29 cellular contexts compared by ENCODE assay signal in genomic region chr21:34284613-34285160, GRCh38.
"Had no signal": no experiment of that assay in that cellular context is flagged by ENCODE, and none has a peak within 500 bp of the region (broad histone marks: within the 10 kb centered on the region; RNA-seq: fewer than 3 reads in every experiment).

No MANE protein-coding gene starts in this region.

- DNase-seq: activated CD4-positive, alpha-beta T cell treated with anti-CD3 and anti-CD28 coated beads for 36 hours; activated CD4-positive, alpha-beta T cell treated with anti-CD3 and anti-CD28 coated beads, Interleukin-2, amount 10 ng/mL, durations not matched to agents 7 days and 5 days; activated CD4-positive, alpha-beta T cell treated with anti-CD3 and anti-CD28 coated beads, Interleukin-2, amount 50 U/mL, for 48 hours; activated CD8-positive, alpha-beta T cell treated with anti-CD3 and anti-CD28 coated beads, Interleukin-2, amount 10 ng/mL, durations not matched to agents 7 days and 5 days; activated gamma-delta T cell; activated naive CD4-positive, alpha-beta T cell treated with Interleukin-2 at 50 U/mL for 16 hours; activated naive CD8-positive, alpha-beta T cell treated with anti-CD3 and anti-CD28 coated beads, Interleukin-2, amount 10 ng/mL, durations not matched to agents 7 days and 5 days; activated T-cell treated with anti-CD3 and anti-CD28 coated beads, Interleukin-2, amount 50 U/mL, for 24 hours; amygdala; body of pancreas; Kasumi-1; KG1; MG63; NCI-H1048; NCI-H1417; NCI-H1694; NCI-H1930; NCI-H2081 treated with DMSO at 0.1 percent for 48 hours; NCI-H345; NCI-H524 treated with DMSO at 0.1 percent for 48 hours; NCI-H82; NK-92 treated with Interleukin-12 subunit alpha and Interleukin-12 subunit beta, amount 100 ng/mL, for 24 hours; PC-3; Peyer's patch; RPMI8226; SHP77 treated with DMSO at 0.1 percent for 48 hours; SK-N-SH had no signal

- ATAC-seq: activated CD4-positive, alpha-beta T cell treated with anti-CD3 and anti-CD28 coated beads for 36 hours; activated CD4-positive, CD25-positive, alpha-beta regulatory T cell treated with anti-CD3 and anti-CD28 coated beads, Interleukin-2, amount 50 U/mL, for 24 hours; activated CD8-positive, alpha-beta T cell treated with anti-CD3 and anti-CD28 coated beads, Interleukin-2, amount 10 ng/mL, durations not matched to agents 7 days and 5 days; body of pancreas; PC-3; WTC11 had no signal
